Comparison of ENCODE assay signal across 14 cellular contexts in the genomic region with DNA sequence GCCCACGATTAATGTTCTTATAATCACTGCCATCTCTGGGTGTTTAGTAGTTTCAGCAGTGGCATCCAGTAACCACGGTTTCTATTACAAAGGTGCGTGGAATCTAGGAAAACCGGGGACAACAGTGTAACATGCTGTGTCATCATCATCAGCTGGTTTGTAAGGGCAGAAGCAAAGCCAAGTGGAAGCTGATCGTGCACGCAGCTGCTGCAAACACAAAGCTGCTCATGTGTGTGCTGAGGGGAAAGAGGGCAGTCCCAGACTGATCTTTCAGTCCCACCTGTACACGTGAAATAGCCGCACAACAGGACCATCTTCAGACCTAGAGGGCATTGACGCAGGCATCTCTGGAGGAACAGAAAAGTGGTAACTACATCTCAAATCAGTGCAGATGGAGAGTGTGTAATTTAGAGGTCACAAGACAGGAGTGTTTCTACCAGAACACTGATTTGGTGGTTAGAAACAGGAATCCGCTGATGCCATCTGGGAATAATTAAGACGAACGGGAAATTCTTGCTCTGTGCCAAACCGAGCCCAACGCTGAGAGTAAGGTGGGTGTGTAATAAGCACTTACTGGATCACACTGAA. TPM values are rescaled to one million over a fixed set of nuclear protein-coding genes. Genes with fewer than 3 reads are reported as not detected.
A peak's percentile ranks its signal among the peaks of the same experiment; 100 is the strongest.
DNase-seq lines count a peak whose midpoint lies in the region; ATAC-seq, FAIRE-seq and TF ChIP-seq lines count a peak whose summit lies in the region.
"Had no signal": no experiment of that assay in that cellular context is flagged by ENCODE, and none has a peak within 500 bp of the region (broad histone marks: within the 10 kb centered on the region; RNA-seq: fewer than 3 reads in every experiment).

No MANE protein-coding gene starts in this region.

- no peak overlapping the region for H3K27ac Mint-ChIP-seq in MCF 10A (ENCODE audit: low read depth, unreplicated experiment)
- H3K27ac Mint-ChIP-seq in memory B cell = peak overlapping the region; percentile 55
- no peak overlapping the region for H3K27ac Mint-ChIP-seq in Calu3 (ENCODE audit: unreplicated experiment)
- H3K27ac Mint-ChIP-seq: activated naive CD4-positive, alpha-beta T cell treated with anti-CD3 and anti-CD28 coated beads, Interleukin-2, amount 10 ng/mL, durations not matched to agents 7 days and 5 days had no signal

- TF ChIP-seq CTCF in breast epithelium (IDR thresholded peaks at IDR 0.05) = no peak
- TF ChIP-seq CTCF in MCF 10A (IDR thresholded peaks at IDR 0.05; ENCODE audit: unreplicated experiment) = no peak
- no peak for TF ChIP-seq CTCF in astrocyte of the spinal cord (IDR thresholded peaks at IDR 0.05; ENCODE audit: low read depth, low read length)
- TF ChIP-seq CTCF in Calu3 (IDR thresholded peaks at IDR 0.05; ENCODE audit: unreplicated experiment) = no peak

- no peaks in the 10 kb centered on the region for H3K4me1 Mint-ChIP-seq in MCF 10A (ENCODE audit: insufficient read depth, unreplicated experiment)
- peaks cover 9% of the 10 kb centered on the region for H3K4me1 Mint-ChIP-seq in memory B cell
- no peaks in the 10 kb centered on the region for H3K4me1 Mint-ChIP-seq in Calu3 (ENCODE audit: low read depth, unreplicated experiment)

- H3K4me1 ChIP-seq in breast epithelium = peaks cover 0 to 3% of the 10 kb centered on the region in 2 donors

- H3K36me3 ChIP-seq in breast epithelium = peaks cover 7% of the 10 kb centered on the region

- H3K9me3 ChIP-seq in breast epithelium = no peaks in the 10 kb centered on the region
- H3K9me3 ChIP-seq: thoracic aorta had no signal

- peak overlapping the region in 1 of 3 donors; percentile 2 for H3K4me3 ChIP-seq in breast epithelium
- no peak overlapping the region for H3K4me3 ChIP-seq in astrocyte of the spinal cord (ENCODE audit: low read depth, low read length)
- H3K4me3 ChIP-seq: thoracic aorta had no signal

- ATAC-seq in memory B cell (ENCODE audit: low read depth) = no peak

- TF ChIP-seq POLR2A in breast epithelium (IDR thresholded peaks at IDR 0.05) (no peak), GM12892 (IDR thresholded peaks at IDR 0.05; ENCODE audit: low read depth, low read length) (no peak)

- in situ Hi-C loops in astrocyte of the spinal cord (cut with HindIII; ENCODE audit: low sequenced_read_pairs) = no loop called here

- H3K4me3 Mint-ChIP-seq in MCF 10A (ENCODE audit: unreplicated experiment) (no peak overlapping the region), memory B cell (no peak overlapping the region), Calu3 (ENCODE audit: low read depth, unreplicated experiment) (no peak overlapping the region)
- H3K4me3 Mint-ChIP-seq: activated naive CD4-positive, alpha-beta T cell treated with anti-CD3 and anti-CD28 coated beads, Interleukin-2, amount 10 ng/mL, durations not matched to agents 7 days and 5 days had no signal

- peaks cover 60% of the 10 kb centered on the region for H3K36me3 Mint-ChIP-seq in MCF 10A (ENCODE audit: insufficient read depth, unreplicated experiment)
- H3K36me3 Mint-ChIP-seq in memory B cell = peaks cover 10% of the 10 kb centered on the region
- peaks cover 4% of the 10 kb centered on the region for H3K36me3 Mint-ChIP-seq in Calu3 (ENCODE audit: insufficient read depth, unreplicated experiment)

- FAIRE-seq in frontal cortex (lab: Jason Lieb, UNC) (no peak), GM12892 (lab: Jason Lieb, UNC) (no peak)
- FAIRE-seq: A204.1 had no signal

- BruUV-seq in MCF 10A (replicated peaks; lab: Mats Ljungman, UMichigan) (no TSS peak), Calu3 (replicated peaks; lab: Mats Ljungman, UMichigan) (no TSS peak)

- CTCF ChIA-PET in MCF 10A (lab: Yijun Ruan, JAX) (no interaction called here), Calu3 (lab: Charles Lee) (no interaction called here)

- H3K27me3 Mint-ChIP-seq in MCF 10A (ENCODE audit: insufficient read depth, unreplicated experiment) (no peaks in the 10 kb centered on the region), memory B cell (no peaks in the 10 kb centered on the region), Calu3 (ENCODE audit: unreplicated experiment) (no peaks in the 10 kb centered on the region)
- H3K27me3 Mint-ChIP-seq: activated naive CD4-positive, alpha-beta T cell treated with anti-CD3 and anti-CD28 coated beads, Interleukin-2, amount 10 ng/mL, durations not matched to agents 7 days and 5 days had no signal

- H3K27ac ChIP-seq in breast epithelium = peak overlapping the region; percentile 61 to 86
- H3K27ac ChIP-seq: thoracic aorta had no signal

- H3K27me3 ChIP-seq in breast epithelium = no peaks in the 10 kb centered on the region

- intact Hi-C loops in breast epithelium (cut with DNase I; ENCODE audit: low total_unique reads) (no loop called here), MCF 10A (cut with micrococcal nuclease) (no loop called here), Calu3 (cut with micrococcal nuclease; ENCODE audit: unreplicated experiment) (no loop called here)

- H3K9me3 Mint-ChIP-seq in MCF 10A (ENCODE audit: unreplicated experiment) = no peaks in the 10 kb centered on the region
- H3K9me3 Mint-ChIP-seq in memory B cell = no peaks in the 10 kb centered on the region
- H3K9me3 Mint-ChIP-seq in Calu3 (ENCODE audit: low read depth, unreplicated experiment) = no peaks in the 10 kb centered on the region
- H3K9me3 Mint-ChIP-seq: activated naive CD4-positive, alpha-beta T cell treated with anti-CD3 and anti-CD28 coated beads, Interleukin-2, amount 10 ng/mL, durations not matched to agents 7 days and 5 days had no signal

- POLR2A ChIA-PET in MCF 10A (lab: Yijun Ruan, JAX) = interaction anchor here (0.7 to 2.6 kb wide), 2 partner anchors 10 to 14 kb away, joined by 3 to 11 read pairs; a partner anchor contains a TSS

- DNase-seq in breast epithelium (ENCODE audit: low spot score in 2 of 2) (no peak), MCF 10A (ENCODE audit: unreplicated experiment) (no peak), astrocyte of the spinal cord (ENCODE audit: low read depth, low spot score) (peak; percentile 59), memory B cell (ENCODE audit: low spot score in 2 of 2) (no peak), frontal cortex (ENCODE audit: low spot score in 2 of 2) (no peak), NCI-H526 treated with DMSO at 0.1 percent for 48 hours (lab: John Stamatoyannopoulos, UW) (no peak), Calu3 (no peak), GM12892 (ENCODE audit: insufficient read length) (no peak)
- DNase-seq: activated naive CD4-positive, alpha-beta T cell treated with anti-CD3 and anti-CD28 coated beads, Interleukin-2, amount 10 ng/mL, durations not matched to agents 7 days and 5 days; midbrain; NCI-H446; T-helper 9 cell had no signal

RNA-seq across cellular contexts. Expression of a gene that starts 13.4 kb away (rescaled TPM):
- total RNA-seq in breast epithelium (10 to 100 TPM in 1 of 3 donors, 1 to 10 TPM in 2; 5.9 to 13.1 (median 8.8) TPM), MCF 10A (2022) (9.9 and 10.6 TPM in 2 replicates), frontal cortex (6.1 TPM), Calu3 (2022) (7.7 and 8.7 TPM in 2 replicates)
- 3.7 TPM for polyA plus RNA-seq in GM12892 (2012; ENCODE audit: missing spikeins)

RNA-seq across cellular contexts. Expression of a gene that starts 13.8 kb away (rescaled TPM):
- 100 to 1,000 TPM in 2 of 3 donors, 10 to 100 TPM in 1; 91.2 to 115 (median 109) TPM for total RNA-seq in breast epithelium
- 61.8 and 70.5 TPM in 2 replicates for total RNA-seq in MCF 10A (2022)
- 35.1 TPM for total RNA-seq in frontal cortex
- total RNA-seq in Calu3 (2022) = 77.3 and 79.4 TPM in 2 replicates
- polyA plus RNA-seq in GM12892 (2012; ENCODE audit: missing spikeins) = 36.3 TPM
